Comparison of ENCODE assay signal across 30 cellular contexts in genomic region chr7:81433196-81433595, GRCh38.
"Had no signal": no experiment of that assay in that cellular context is flagged by ENCODE, and none has a peak within 500 bp of the region (broad histone marks: within the 10 kb centered on the region; RNA-seq: fewer than 3 reads in every experiment).

No MANE protein-coding gene starts in this region.

- DNase-seq: activated CD4-positive, alpha-beta T cell treated with anti-CD3 and anti-CD28 coated beads for 4 hours; activated CD4-positive, alpha-beta T cell treated with anti-CD3 and anti-CD28 coated beads, Interleukin-2, amount 50 U/mL, for 4 hours; activated CD8-positive, alpha-beta memory T cell treated with anti-CD3 and anti-CD28 coated beads for 24 hours; activated effector memory CD4-positive, alpha-beta T cell treated with Interleukin-2 at 50 U/mL for 16 hours; activated naive CD4-positive, alpha-beta T cell treated with Interleukin-2 at 50 U/mL for 16 hours; aorta; body of pancreas; cerebellar nuclear complex; colonic mucosa; effector CD8-positive, alpha-beta T cell; foreskin fibroblast; heart left ventricle; hypothalamus; immature natural killer cell; kidney glomerular epithelial cell; left ventricle myocardium inferior; mucosa of descending colon; stimulated activated naive CD4-positive, alpha-beta T cell; T-helper 9 cell; transverse colon; uterus had no signal

- FAIRE-seq: TTC549 had no signal

- H3K4me1 Mint-ChIP-seq: immature natural killer cell had no signal

- H3K4me1 ChIP-seq: body of pancreas, colonic mucosa, heart left ventricle, left ventricle myocardium inferior, right atrium auricular region, spleen, transverse colon, uterus had no signal

- H3K36me3 Mint-ChIP-seq: activated naive CD8-positive, alpha-beta T cell had no signal

- H3K27ac ChIP-seq: body of pancreas, cardiac muscle cell, colonic mucosa, heart left ventricle, left ventricle myocardium inferior, right atrium auricular region, spleen, transverse colon, uterus, VCaP had no signal

- H3K4me3 Mint-ChIP-seq: activated naive CD8-positive, alpha-beta T cell; immature natural killer cell; natural killer cell treated with Interleukin-12 subunit alpha and Interleukin-12 subunit beta and Interleukin-15 and Interleukin-18, amount 100 ng/mL, for 72 hours; T-helper 1 cell treated with Interleukin-12 subunit alpha and Interleukin-12 subunit beta and Interleukin-4 antibody, amounts not matched to agents 30 μg/mL and 1 μg/mL, for 36 hours had no signal

- H3K27me3 Mint-ChIP-seq: activated naive CD8-positive, alpha-beta T cell; natural killer cell treated with Interleukin-12 subunit alpha and Interleukin-12 subunit beta and Interleukin-15 and Interleukin-18, amount 100 ng/mL, for 72 hours had no signal

- H3K4me3 ChIP-seq: body of pancreas, cardiac muscle cell, colonic mucosa, heart left ventricle, left ventricle myocardium inferior, lung, mucosa of descending colon, right atrium auricular region, spleen, transverse colon, uterus had no signal

- ATAC-seq: body of pancreas; heart left ventricle; mucosa of descending colon; natural killer cell treated with Interleukin-12 subunit alpha and Interleukin-12 subunit beta and Interleukin-15 and Interleukin-18, amount 100 ng/mL, for 72 hours had no signal

- H3K27ac Mint-ChIP-seq: activated naive CD8-positive, alpha-beta T cell; immature natural killer cell; natural killer cell treated with Interleukin-12 subunit alpha and Interleukin-12 subunit beta and Interleukin-15 and Interleukin-18, amount 100 ng/mL, for 72 hours; T-helper 1 cell treated with Interleukin-12 subunit alpha and Interleukin-12 subunit beta and Interleukin-4 antibody, amounts not matched to agents 30 μg/mL and 1 μg/mL, for 36 hours had no signal

- H3K9me3 ChIP-seq: body of pancreas, colonic mucosa, heart left ventricle, left ventricle myocardium inferior, mucosa of descending colon, right atrium auricular region, transverse colon, uterus had no signal

- H3K36me3 ChIP-seq: cardiac muscle cell, colonic mucosa, heart left ventricle, left ventricle myocardium inferior, right atrium auricular region, spleen, transverse colon, uterus had no signal

- H3K27me3 ChIP-seq: body of pancreas, cardiac muscle cell, colonic mucosa, heart left ventricle, right atrium auricular region, spleen, transverse colon, uterus had no signal
